Comparison of ENCODE assay signal across 2 cellular contexts in the genomic region with DNA sequence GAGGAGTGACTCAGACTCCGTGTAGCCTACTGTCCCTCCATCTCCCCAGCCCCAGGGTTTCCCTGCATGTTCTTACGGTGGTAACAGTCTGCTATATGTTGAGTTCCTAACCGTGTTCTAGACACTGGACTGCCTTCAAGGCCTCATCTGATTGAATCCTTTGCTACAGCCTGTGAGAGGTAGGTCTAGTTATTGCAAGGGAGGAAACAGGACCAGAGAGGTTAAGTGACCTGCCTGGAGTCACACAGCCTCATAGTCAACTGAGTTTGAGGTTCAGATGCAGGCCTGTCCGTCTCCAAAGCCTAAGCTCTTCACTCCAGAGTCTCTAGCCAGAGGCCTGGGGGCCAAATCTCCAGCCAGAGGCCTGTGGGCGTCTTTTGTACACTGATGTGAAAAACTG.
TF ChIP-seq lines count a peak whose summit lies in the region.

No MANE protein-coding gene starts in this region.

TF ChIP-seq in A549, 52 proteins besides CTCF, POLR2A, EP300 and RAD21:
- TF ChIP-seq, protein P1, sequence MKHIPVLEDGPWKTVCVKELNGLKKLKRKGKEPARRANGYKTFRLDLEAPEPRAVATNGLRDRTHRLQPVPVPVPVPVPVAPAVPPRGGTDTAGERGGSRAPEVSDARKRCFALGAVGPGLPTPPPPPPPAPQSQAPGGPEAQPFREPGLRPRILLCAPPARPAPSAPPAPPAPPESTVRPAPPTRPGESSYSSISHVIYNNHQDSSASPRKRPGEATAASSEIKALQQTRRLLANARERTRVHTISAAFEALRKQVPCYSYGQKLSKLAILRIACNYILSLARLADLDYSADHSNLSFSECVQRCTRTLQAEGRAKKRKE (CRISPR knock-in tag; IDR thresholded peaks at IDR 0.05; ENCODE audit: low read depth): no peak
- TF ChIP-seq ZC3H11A (IDR thresholded peaks at IDR 0.05) (no peak), KDM5A (IDR thresholded peaks at IDR 0.05) (no peak), CHD4 (IDR thresholded peaks at IDR 0.05; ENCODE audit: borderline replicate concordance) (no peak), ZFP36 (IDR thresholded peaks at IDR 0.05; ENCODE audit: borderline replicate concordance, partially characterized antibody) (peak; percentile 71), ZSCAN20 (CRISPR knock-in tag; IDR thresholded peaks at IDR 0.05) (no peak), HEYL (CRISPR knock-in tag; IDR thresholded peaks at IDR 0.05) (no peak)

TF ChIP-seq in K562, 482 proteins besides CTCF, POLR2A, EP300 and RAD21 (continued from another document):
- TF ChIP-seq, protein P2, sequence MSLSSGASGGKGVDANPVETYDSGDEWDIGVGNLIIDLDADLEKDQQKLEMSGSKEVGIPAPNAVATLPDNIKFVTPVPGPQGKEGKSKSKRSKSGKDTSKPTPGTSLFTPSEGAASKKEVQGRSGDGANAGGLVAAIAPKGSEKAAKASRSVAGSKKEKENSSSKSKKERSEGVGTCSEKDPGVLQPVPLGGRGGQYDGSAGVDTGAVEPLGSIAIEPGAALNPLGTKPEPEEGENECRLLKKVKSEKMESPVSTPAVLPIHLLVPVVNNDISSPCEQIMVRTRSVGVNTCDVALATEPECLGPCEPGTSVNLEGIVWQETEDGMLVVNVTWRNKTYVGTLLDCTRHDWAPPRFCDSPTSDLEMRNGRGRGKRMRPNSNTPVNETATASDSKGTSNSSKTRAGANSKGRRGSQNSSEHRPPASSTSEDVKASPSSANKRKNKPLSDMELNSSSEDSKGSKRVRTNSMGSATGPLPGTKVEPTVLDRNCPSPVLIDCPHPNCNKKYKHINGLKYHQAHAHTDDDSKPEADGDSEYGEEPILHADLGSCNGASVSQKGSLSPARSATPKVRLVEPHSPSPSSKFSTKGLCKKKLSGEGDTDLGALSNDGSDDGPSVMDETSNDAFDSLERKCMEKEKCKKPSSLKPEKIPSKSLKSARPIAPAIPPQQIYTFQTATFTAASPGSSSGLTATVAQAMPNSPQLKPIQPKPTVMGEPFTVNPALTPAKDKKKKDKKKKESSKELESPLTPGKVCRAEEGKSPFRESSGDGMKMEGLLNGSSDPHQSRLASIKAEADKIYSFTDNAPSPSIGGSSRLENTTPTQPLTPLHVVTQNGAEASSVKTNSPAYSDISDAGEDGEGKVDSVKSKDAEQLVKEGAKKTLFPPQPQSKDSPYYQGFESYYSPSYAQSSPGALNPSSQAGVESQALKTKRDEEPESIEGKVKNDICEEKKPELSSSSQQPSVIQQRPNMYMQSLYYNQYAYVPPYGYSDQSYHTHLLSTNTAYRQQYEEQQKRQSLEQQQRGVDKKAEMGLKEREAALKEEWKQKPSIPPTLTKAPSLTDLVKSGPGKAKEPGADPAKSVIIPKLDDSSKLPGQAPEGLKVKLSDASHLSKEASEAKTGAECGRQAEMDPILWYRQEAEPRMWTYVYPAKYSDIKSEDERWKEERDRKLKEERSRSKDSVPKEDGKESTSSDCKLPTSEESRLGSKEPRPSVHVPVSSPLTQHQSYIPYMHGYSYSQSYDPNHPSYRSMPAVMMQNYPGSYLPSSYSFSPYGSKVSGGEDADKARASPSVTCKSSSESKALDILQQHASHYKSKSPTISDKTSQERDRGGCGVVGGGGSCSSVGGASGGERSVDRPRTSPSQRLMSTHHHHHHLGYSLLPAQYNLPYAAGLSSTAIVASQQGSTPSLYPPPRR (CRISPR knock-in tag; IDR thresholded peaks at IDR 0.05; ENCODE audit: borderline replicate concordance): no peak
- TF ChIP-seq ZFP36 (IDR thresholded peaks at IDR 0.05; ENCODE audit: low read depth, low read length, partially characterized antibody): peak; percentile 92
- no peak for TF ChIP-seq POLR3G (IDR thresholded peaks at IDR 0.05; ENCODE audit: extremely low read depth, insufficient read length, insufficient replicate concordance)
- no peak for TF ChIP-seq CHCHD3 (CRISPR knock-in tag; IDR thresholded peaks at IDR 0.05)
- no peak for TF ChIP-seq NFXL1 (CRISPR knock-in tag; IDR thresholded peaks at IDR 0.05)
- TF ChIP-seq RCOR1 (IDR thresholded peaks at IDR 0.05; ENCODE audit: borderline replicate concordance in 1 of 2, low read depth in 2 of 2, low read length in 2 of 2): peak in 1 of 2 experiments; percentile 39; a peak in 1 of 4 replicates
- TF ChIP-seq HDAC2 (IDR thresholded peaks at IDR 0.05): peak; percentile 55; the same call in 1 of the 2 replicates
- TF ChIP-seq, protein P3, sequence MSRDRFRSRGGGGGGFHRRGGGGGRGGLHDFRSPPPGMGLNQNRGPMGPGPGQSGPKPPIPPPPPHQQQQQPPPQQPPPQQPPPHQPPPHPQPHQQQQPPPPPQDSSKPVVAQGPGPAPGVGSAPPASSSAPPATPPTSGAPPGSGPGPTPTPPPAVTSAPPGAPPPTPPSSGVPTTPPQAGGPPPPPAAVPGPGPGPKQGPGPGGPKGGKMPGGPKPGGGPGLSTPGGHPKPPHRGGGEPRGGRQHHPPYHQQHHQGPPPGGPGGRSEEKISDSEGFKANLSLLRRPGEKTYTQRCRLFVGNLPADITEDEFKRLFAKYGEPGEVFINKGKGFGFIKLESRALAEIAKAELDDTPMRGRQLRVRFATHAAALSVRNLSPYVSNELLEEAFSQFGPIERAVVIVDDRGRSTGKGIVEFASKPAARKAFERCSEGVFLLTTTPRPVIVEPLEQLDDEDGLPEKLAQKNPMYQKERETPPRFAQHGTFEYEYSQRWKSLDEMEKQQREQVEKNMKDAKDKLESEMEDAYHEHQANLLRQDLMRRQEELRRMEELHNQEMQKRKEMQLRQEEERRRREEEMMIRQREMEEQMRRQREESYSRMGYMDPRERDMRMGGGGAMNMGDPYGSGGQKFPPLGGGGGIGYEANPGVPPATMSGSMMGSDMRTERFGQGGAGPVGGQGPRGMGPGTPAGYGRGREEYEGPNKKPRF (IDR thresholded peaks at IDR 0.05; ENCODE audit: low read depth, low read length): no peak
- TF ChIP-seq SMARCA5 (IDR thresholded peaks at IDR 0.05): peak; percentile 75; the same call in 1 of the 2 replicates
- peak; percentile 65; the same call in 1 of the 2 replicates for TF ChIP-seq PTBP1 (IDR thresholded peaks at IDR 0.05; ENCODE audit: low read depth, low read length)
- peak; percentile 94 for TF ChIP-seq RBM25 (IDR thresholded peaks at IDR 0.05; ENCODE audit: low read depth, low read length, severe bottlenecking)
- TF ChIP-seq BCOR (IDR thresholded peaks at IDR 0.05): peak; percentile 90
